Comparison of ENCODE assay signal across 22 cellular contexts in the genomic region with DNA sequence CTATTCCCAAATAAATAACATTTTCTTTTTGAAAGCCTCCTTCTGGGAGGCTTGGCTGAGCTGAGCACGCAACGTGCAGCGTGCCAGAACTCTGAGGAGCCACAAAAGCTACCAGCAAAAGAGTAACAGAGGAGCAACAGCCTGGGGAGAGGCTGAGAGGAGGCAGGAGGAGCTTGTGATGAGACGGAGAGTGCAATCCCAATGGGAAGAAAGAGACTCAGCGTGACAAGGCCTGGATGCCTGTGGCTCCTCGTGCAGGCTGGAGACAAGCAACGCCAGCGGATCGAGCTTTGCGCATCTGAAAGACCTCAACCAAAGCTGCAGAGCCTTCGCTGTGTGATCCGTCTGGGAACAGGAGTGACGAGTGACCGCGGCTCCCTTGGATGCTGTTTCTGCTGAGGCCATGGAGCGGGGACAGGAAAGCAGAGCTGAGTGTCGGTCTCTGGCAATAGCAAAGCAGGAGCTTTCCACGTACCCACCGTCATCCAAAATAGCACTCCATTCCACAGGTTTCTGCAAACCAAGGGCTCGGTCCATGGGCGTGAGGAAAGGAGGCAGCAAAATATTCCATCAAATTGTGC.
A peak's percentile ranks its signal among the peaks of the same experiment; 100 is the strongest.
DNase-seq lines count a peak whose midpoint lies in the region; TF ChIP-seq lines count a peak whose summit lies in the region.
"Had no signal": no experiment of that assay in that cellular context is flagged by ENCODE, and none has a peak within 500 bp of the region (broad histone marks: within the 10 kb centered on the region; RNA-seq: fewer than 3 reads in every experiment).

No MANE protein-coding gene starts in this region.

- no peak for TF ChIP-seq CTCF in osteocyte (IDR thresholded peaks at IDR 0.05)

- no peak overlapping the region for H3K4me3 ChIP-seq in H7 (ENCODE audit: insufficient read depth, low read depth, low read length)
- peak overlapping the region; percentile 13; the same call in 1 of the 2 replicates for H3K4me3 ChIP-seq in iPS-20b (ENCODE audit: low read length)
- H3K4me3 ChIP-seq: K562 had no signal

- no peaks in the 10 kb centered on the region for H3K9me3 Mint-ChIP-seq in osteocyte (ENCODE audit: unreplicated experiment)
- H3K9me3 Mint-ChIP-seq: CD8-positive, alpha-beta T cell; H9 had no signal

- H3K27ac ChIP-seq in iPS-20b (ENCODE audit: low read length) = no peak overlapping the region
- H3K27ac ChIP-seq: C4-2B had no signal

- H3K27me3 ChIP-seq in H7 (ENCODE audit: control insufficient read depth, insufficient read depth, low read length) (no peaks in the 10 kb centered on the region), iPS-20b (ENCODE audit: insufficient read depth, low read length) (no peaks in the 10 kb centered on the region)

- H3K9ac ChIP-seq in iPS-20b (ENCODE audit: low read depth, low read length) = no peak overlapping the region

- no peaks in the 10 kb centered on the region for H3K4me1 Mint-ChIP-seq in osteocyte (ENCODE audit: unreplicated experiment)
- H3K4me1 Mint-ChIP-seq: B cell had no signal

- no peaks in the 10 kb centered on the region for H3K9me3 ChIP-seq in iPS-20b (ENCODE audit: insufficient read depth, low read depth, low read length)

- peaks cover 37% of the 10 kb centered on the region for H3K27me3 Mint-ChIP-seq in osteocyte (ENCODE audit: unreplicated experiment)

- H3K4me3 Mint-ChIP-seq in osteocyte (ENCODE audit: unreplicated experiment) = no peak overlapping the region
- H3K4me3 Mint-ChIP-seq: B cell; CD8-positive, alpha-beta T cell; H9 had no signal

- peak; percentile 40 for DNase-seq in ELF-1 (ENCODE audit: low read depth, low spot score)
- DNase-seq in H7 = peak; percentile 65
- DNase-seq in osteocyte (ENCODE audit: extremely low spot score, unreplicated experiment) = peak; percentile 65
- DNase-seq in HK-2 (ENCODE audit: unreplicated experiment) = no peak
- no peak for DNase-seq in activated T-cell treated with anti-CD3 and anti-CD28 coated beads, Interleukin-2, amount 50 U/mL, for 1 hour
- DNase-seq in NAMALWA (ENCODE audit: low spot score) = no peak
- DNase-seq: CD8-positive, alpha-beta T cell; DMS79 treated with DMSO at 0.1 percent for 48 hours; H9; MV-4-11; NCI-H1105 treated with DMSO at 0.1 percent for 48 hours; NCI-H146; NCI-H1930; NCI-H2107; NCI-H524 treated with DMSO at 0.1 percent for 48 hours; NCI-H82; NK-92 treated with Interleukin-12 subunit alpha and Interleukin-12 subunit beta, amount 100 ng/mL, for 24 hours; PC-3 had no signal

- no peak overlapping the region for H3K27ac Mint-ChIP-seq in osteocyte (ENCODE audit: unreplicated experiment)
- H3K27ac Mint-ChIP-seq: B cell; CD8-positive, alpha-beta T cell had no signal

- H3K36me3 ChIP-seq in H7 (replicated peaks; ENCODE audit: control insufficient read depth, insufficient read depth, low read length) = no peaks in the 10 kb centered on the region
- no peaks in the 10 kb centered on the region for H3K36me3 ChIP-seq in iPS-20b (ENCODE audit: insufficient read depth, low read depth, low read length)

- no peaks in the 10 kb centered on the region for H3K4me1 ChIP-seq in iPS-20b (ENCODE audit: insufficient read depth, low read length)

- H3K36me3 Mint-ChIP-seq in osteocyte (ENCODE audit: unreplicated experiment) = no peaks in the 10 kb centered on the region
- H3K36me3 Mint-ChIP-seq: CD8-positive, alpha-beta T cell had no signal

Comparison
In these comparisons a context has a peak if more than half of its experiments do, and no peak if none do; other contexts are left out.
1. DNase-seq: peak in ELF-1 (single experiment), H7 (single experiment) and osteocyte (single experiment); none in HK-2 (single experiment), activated T-cell treated with anti-CD3 and anti-CD28 coated beads, Interleukin-2, amount 50 U/mL, for 1 hour (single experiment) and NAMALWA (single experiment).